ENCODE assay signal across 8 cellular contexts in genomic region chr3:45664558-45664957, GRCh38. TPM values are rescaled to one million over a fixed set of nuclear protein-coding genes. Genes with fewer than 3 reads are reported as not detected.
A peak's percentile ranks its signal among the peaks of the same experiment; 100 is the strongest.
DNase-seq lines count a peak whose midpoint lies in the region; ATAC-seq, FAIRE-seq and TF ChIP-seq lines count a peak whose summit lies in the region.

No MANE protein-coding gene starts in this region.

- no peak for FAIRE-seq in D721Med (lab: Jason Lieb, UNC)

- no peak for TF ChIP-seq CTCF in D721Med (IDR thresholded peaks at IDR 0.05; ENCODE audit: insufficient read depth, missing control alignments)

- peak; percentile 87 for ATAC-seq in GM19463 (IDR thresholded peaks at IDR 0.05; ENCODE audit: unreplicated experiment)
- ATAC-seq in HG03575 (IDR thresholded peaks at IDR 0.05; ENCODE audit: extremely low read depth, insufficient number of reproducible peaks, low FRiP score, unreplicated experiment): peak; percentile 70
- ATAC-seq in left ventricle myocardium superior: peak; percentile 23

- DNase-seq in activated T-cell treated with anti-CD3 and anti-CD28 coated beads for 1 hour (ENCODE audit: low read depth) (peak; percentile 54), left ventricle myocardium superior (peak; percentile 50), NCI-H2171 (lab: John Stamatoyannopoulos, UW) (no peak), DMS53 treated with DMSO at 0.1 percent for 48 hours (lab: John Stamatoyannopoulos, UW; ENCODE audit: unreplicated experiment) (no peak), D721Med (ENCODE audit: insufficient read length, low spot score) (no peak)
- DNase-seq in stimulated activated CD8-positive, alpha-beta memory T cell treated with anti-CD3 and anti-CD28 coated beads, Interleukin-15, amount 100 ng/mL, for 1 hour (ENCODE audit: low read depth): peak; percentile 51

- intact Hi-C loops in left ventricle myocardium superior (cut with micrococcal nuclease): no loop called here

RNA-seq across cellular contexts. Expression of gene SACM1L, which starts 24.6 kb away (rescaled TPM):
- total RNA-seq in left ventricle myocardium superior: 23.6 TPM

Comparison
In these comparisons a context has a peak if more than half of its experiments do, and no peak if none do; other contexts are left out.
1. ATAC-seq: peak in every context shown above with its lines; median percentile 87 in GM19463; 70 in HG03575; 23 in left ventricle myocardium superior.
2. DNase-seq: peak in activated T-cell treated with anti-CD3 and anti-CD28 coated beads for 1 hour (single experiment), left ventricle myocardium superior (single experiment) and stimulated activated CD8-positive, alpha-beta memory T cell treated with anti-CD3 and anti-CD28 coated beads, Interleukin-15, amount 100 ng/mL, for 1 hour (single experiment); none in NCI-H2171 (single experiment), DMS53 treated with DMSO at 0.1 percent for 48 hours (single experiment) and D721Med (single experiment).